In genomic region chr3:153484842-153485241, GRCh38 we compare ENCODE assay signal across 32 cellular contexts.
DNase-seq lines count a peak whose midpoint lies in the region; ATAC-seq, FAIRE-seq and TF ChIP-seq lines count a peak whose summit lies in the region.
"Had no signal": no experiment of that assay in that cellular context is flagged by ENCODE, and none has a peak within 500 bp of the region (broad histone marks: within the 10 kb centered on the region; RNA-seq: fewer than 3 reads in every experiment).

No MANE protein-coding gene starts in this region.

- ATAC-seq in GM18868 (IDR thresholded peaks at IDR 0.05; ENCODE audit: unreplicated experiment) (peak; percentile 47), HG03442 (IDR thresholded peaks at IDR 0.05; ENCODE audit: unreplicated experiment) (peak; percentile 50), GM12878 (no peak; the same call in 2 of the 3 replicates), right lobe of liver (no peak), gastroesophageal sphincter (no peak), GM21717 (IDR thresholded peaks at IDR 0.05; ENCODE audit: unreplicated experiment) (no peak)
- ATAC-seq: esophagus mucosa; heart right ventricle; lower lobe of right lung; stimulated activated naive CD8-positive, alpha-beta T cell treated with anti-CD3 and anti-CD28 coated beads, Interleukin-15, amount 100 ng/mL, for 72 hours had no signal

- H3K27ac ChIP-seq in GM12878 (ENCODE audit: control insufficient read depth, insufficient read depth) (no peak overlapping the region), right lobe of liver (no peak overlapping the region), gastroesophageal sphincter (no peak overlapping the region)
- H3K27ac ChIP-seq: heart right ventricle, lower lobe of right lung, SK-N-MC, thyroid gland, vagina had no signal

- no peak overlapping the region for H3K9ac ChIP-seq in GM12878 (ENCODE audit: control insufficient read depth, insufficient read depth, low read length)

- CTCF ChIA-PET in activated CD4-positive, alpha-beta memory T cell treated with anti-CD3 and anti-CD28 coated beads, Interleukin-2, amount 10 ng/mL, durations not matched to agents 7 days and 5 days (lab: Charles Lee), result no interaction called here
- CTCF ChIA-PET in activated CD4-positive, alpha-beta memory T cell treated with anti-CD3 and anti-CD28 coated beads for 36 hours (lab: Charles Lee), result no interaction called here
- CTCF ChIA-PET in GM12878 (lab: Yijun Ruan, JAX), result no interaction called here

- H2AFZ ChIP-seq in GM12878 (ENCODE audit: control insufficient read depth, low read depth, low read length), result no peak overlapping the region

- no peak for FAIRE-seq in GM12878 (lab: Jason Lieb, UNC)
- FAIRE-seq: GM18507 had no signal

- no peaks in the 10 kb centered on the region for H3K27me3 ChIP-seq in GM12878 (replicated peaks in 1 of 2; ENCODE audit: control insufficient read depth in 2 of 2, insufficient read depth in 2 of 2, low read length in 1 of 2)
- no peaks in the 10 kb centered on the region for H3K27me3 ChIP-seq in right lobe of liver
- no peaks in the 10 kb centered on the region for H3K27me3 ChIP-seq in gastroesophageal sphincter
- H3K27me3 ChIP-seq: heart right ventricle, thyroid gland, vagina had no signal

- H3K36me3 ChIP-seq in GM12878 (ENCODE audit: control insufficient read depth in 2 of 2, insufficient read depth in 2 of 2, low read length in 1 of 2) (no peaks in the 10 kb centered on the region), right lobe of liver (no peaks in the 10 kb centered on the region), gastroesophageal sphincter (no peaks in the 10 kb centered on the region)
- H3K36me3 ChIP-seq: HAP-1, heart right ventricle, lower lobe of right lung, thyroid gland, vagina had no signal

- peak overlapping the region; percentile 66 for H3K27ac Mint-ChIP-seq in activated CD4-positive, alpha-beta memory T cell treated with anti-CD3 and anti-CD28 coated beads, Interleukin-2, amount 10 ng/mL, durations not matched to agents 7 days and 5 days
- H3K27ac Mint-ChIP-seq in activated CD4-positive, alpha-beta memory T cell treated with anti-CD3 and anti-CD28 coated beads for 36 hours, result no peak overlapping the region
- H3K27ac Mint-ChIP-seq: activated naive CD8-positive, alpha-beta T cell treated with anti-CD3 and anti-CD28 coated beads for 36 hours; activated T-helper 1 cell treated with anti-CD3 and anti-CD28 coated beads, Interleukin-12 subunit alpha, Interleukin-12 subunit beta, Interleukin-2, Interleukin-4 antibody, amounts not matched to agents 30 ng/mL and 10 ng/mL and 1 ng/mL, durations not matched to agents 14 hours and 24 hours and 36 hours; endodermal cell; natural killer cell treated with Interleukin-12 subunit alpha and Interleukin-12 subunit beta and Interleukin-15 and Interleukin-18, amount 100 ng/mL, for 72 hours; stimulated activated naive CD8-positive, alpha-beta T cell treated with anti-CD3 and anti-CD28 coated beads, Interleukin-15, amount 100 ng/mL, for 72 hours; T-helper 1 cell treated with Interleukin-12 subunit alpha and Interleukin-12 subunit beta and Interleukin-4 antibody, amounts not matched to agents 30 μg/mL and 1 μg/mL, for 36 hours had no signal

- no peak overlapping the region for H3K4me3 Mint-ChIP-seq in activated CD4-positive, alpha-beta memory T cell treated with anti-CD3 and anti-CD28 coated beads, Interleukin-2, amount 10 ng/mL, durations not matched to agents 7 days and 5 days
- no peak overlapping the region for H3K4me3 Mint-ChIP-seq in activated CD4-positive, alpha-beta memory T cell treated with anti-CD3 and anti-CD28 coated beads for 36 hours
- H3K4me3 Mint-ChIP-seq: activated naive CD8-positive, alpha-beta T cell treated with anti-CD3 and anti-CD28 coated beads for 36 hours; activated T-helper 1 cell treated with anti-CD3 and anti-CD28 coated beads, Interleukin-12 subunit alpha, Interleukin-12 subunit beta, Interleukin-2, Interleukin-4 antibody, amounts not matched to agents 30 ng/mL and 10 ng/mL and 1 ng/mL, durations not matched to agents 14 hours and 24 hours and 36 hours; CD8-positive, alpha-beta memory T cell; endodermal cell; natural killer cell treated with Interleukin-12 subunit alpha and Interleukin-12 subunit beta and Interleukin-15 and Interleukin-18, amount 100 ng/mL, for 72 hours; stimulated activated naive CD8-positive, alpha-beta T cell treated with anti-CD3 and anti-CD28 coated beads, Interleukin-15, amount 100 ng/mL, for 72 hours; T-helper 1 cell treated with Interleukin-12 subunit alpha and Interleukin-12 subunit beta and Interleukin-4 antibody, amounts not matched to agents 30 μg/mL and 1 μg/mL, for 36 hours had no signal

- POLR2A ChIA-PET in activated CD4-positive, alpha-beta memory T cell treated with anti-CD3 and anti-CD28 coated beads, Interleukin-2, amount 10 ng/mL, durations not matched to agents 7 days and 5 days (lab: Charles Lee), result no interaction called here
- POLR2A ChIA-PET in activated CD4-positive, alpha-beta memory T cell treated with anti-CD3 and anti-CD28 coated beads for 36 hours (lab: Charles Lee), result no interaction called here
- POLR2A ChIA-PET in GM12878 (lab: Charles Lee), result no interaction called here

- H3K9me3 Mint-ChIP-seq in activated CD4-positive, alpha-beta memory T cell treated with anti-CD3 and anti-CD28 coated beads, Interleukin-2, amount 10 ng/mL, durations not matched to agents 7 days and 5 days, result no peaks in the 10 kb centered on the region
- no peaks in the 10 kb centered on the region for H3K9me3 Mint-ChIP-seq in activated CD4-positive, alpha-beta memory T cell treated with anti-CD3 and anti-CD28 coated beads for 36 hours
- H3K9me3 Mint-ChIP-seq: activated naive CD8-positive, alpha-beta T cell treated with anti-CD3 and anti-CD28 coated beads for 36 hours; activated T-helper 1 cell treated with anti-CD3 and anti-CD28 coated beads, Interleukin-12 subunit alpha, Interleukin-12 subunit beta, Interleukin-2, Interleukin-4 antibody, amounts not matched to agents 30 ng/mL and 10 ng/mL and 1 ng/mL, durations not matched to agents 14 hours and 24 hours and 36 hours; CD8-positive, alpha-beta memory T cell; endodermal cell; natural killer cell treated with Interleukin-12 subunit alpha and Interleukin-12 subunit beta and Interleukin-15 and Interleukin-18, amount 100 ng/mL, for 72 hours; stimulated activated naive CD8-positive, alpha-beta T cell treated with anti-CD3 and anti-CD28 coated beads, Interleukin-15, amount 100 ng/mL, for 72 hours; T-helper 1 cell treated with Interleukin-12 subunit alpha and Interleukin-12 subunit beta and Interleukin-4 antibody, amounts not matched to agents 30 μg/mL and 1 μg/mL, for 36 hours had no signal

- H3K27me3 Mint-ChIP-seq in activated CD4-positive, alpha-beta memory T cell treated with anti-CD3 and anti-CD28 coated beads, Interleukin-2, amount 10 ng/mL, durations not matched to agents 7 days and 5 days, result no peaks in the 10 kb centered on the region
- H3K27me3 Mint-ChIP-seq in activated CD4-positive, alpha-beta memory T cell treated with anti-CD3 and anti-CD28 coated beads for 36 hours, result no peaks in the 10 kb centered on the region
- H3K27me3 Mint-ChIP-seq: activated naive CD8-positive, alpha-beta T cell treated with anti-CD3 and anti-CD28 coated beads for 36 hours; natural killer cell treated with Interleukin-12 subunit alpha and Interleukin-12 subunit beta and Interleukin-15 and Interleukin-18, amount 100 ng/mL, for 72 hours; stimulated activated naive CD8-positive, alpha-beta T cell treated with anti-CD3 and anti-CD28 coated beads, Interleukin-15, amount 100 ng/mL, for 72 hours had no signal

- TF ChIP-seq POLR2A in GM12878 (IDR thresholded peaks at IDR 0.05; ENCODE audit: low read depth, low read length) (no peak), right lobe of liver (IDR thresholded peaks at IDR 0.05) (no peak), gastroesophageal sphincter (IDR thresholded peaks at IDR 0.05) (no peak)

- no peak overlapping the region for H3K4me3 ChIP-seq in GM12878
- H3K4me3 ChIP-seq in right lobe of liver, result no peak overlapping the region
- no peak overlapping the region for H3K4me3 ChIP-seq in gastroesophageal sphincter
- H3K4me3 ChIP-seq: HAP-1, heart right ventricle, lower lobe of right lung, SK-N-MC, thyroid gland, vagina had no signal

- H3K4me2 ChIP-seq in GM12878 (ENCODE audit: control insufficient read depth, insufficient read depth), result no peak overlapping the region

- SMC1A ChIA-PET in GM12878 (lab: Charles Lee; ENCODE audit: uncharacterized antibody, unreplicated experiment), result no interaction called here

- in situ Hi-C loops in GM12878 (cut with MboI), result no loop called here

- RAD21 ChIA-PET in GM12878 (lab: Charles Lee; ENCODE audit: unreplicated experiment), result no interaction called here

- no peaks in the 10 kb centered on the region for H3K36me3 Mint-ChIP-seq in activated CD4-positive, alpha-beta memory T cell treated with anti-CD3 and anti-CD28 coated beads, Interleukin-2, amount 10 ng/mL, durations not matched to agents 7 days and 5 days (ENCODE audit: low read depth)
- H3K36me3 Mint-ChIP-seq in activated CD4-positive, alpha-beta memory T cell treated with anti-CD3 and anti-CD28 coated beads for 36 hours, result no peaks in the 10 kb centered on the region
- H3K36me3 Mint-ChIP-seq: activated naive CD8-positive, alpha-beta T cell treated with anti-CD3 and anti-CD28 coated beads for 36 hours; CD8-positive, alpha-beta memory T cell; natural killer cell treated with Interleukin-12 subunit alpha and Interleukin-12 subunit beta and Interleukin-15 and Interleukin-18, amount 100 ng/mL, for 72 hours had no signal

- intact Hi-C loops in activated CD4-positive, alpha-beta memory T cell treated with anti-CD3 and anti-CD28 coated beads for 36 hours (cut with micrococcal nuclease), result no loop called here
- intact Hi-C loops in GM12878 (cut with micrococcal nuclease; ENCODE audit: unreplicated experiment) (no loop called here), right lobe of liver (cut with DNase I) (no loop called here)

- no peaks in the 10 kb centered on the region for H4K20me1 ChIP-seq in GM12878 (ENCODE audit: control insufficient read depth, insufficient read depth)

- no TSS peak for BruUV-seq in GM12878 (replicated peaks; lab: Mats Ljungman, UMichigan)

- no peak for DNase-seq in activated CD4-positive, alpha-beta memory T cell treated with anti-CD3 and anti-CD28 coated beads, Interleukin-2, amount 10 ng/mL, durations not matched to agents 7 days and 5 days
- no peak for DNase-seq in activated CD4-positive, alpha-beta memory T cell treated with anti-CD3 and anti-CD28 coated beads for 36 hours
- DNase-seq in GM12878 (ENCODE audit: low read depth, low spot score) (no peak), right lobe of liver (no peak)
- DNase-seq: activated CD4-positive, CD25-positive, alpha-beta regulatory T cell treated with anti-CD3 and anti-CD28 coated beads, Interleukin-2, amount 50 U/mL, for 72 hours; activated naive CD8-positive, alpha-beta T cell treated with anti-CD3 and anti-CD28 coated beads for 36 hours; CD8-positive, alpha-beta memory T cell; central memory CD4-positive, alpha-beta T cell; DMS 273 treated with DMSO at 0.1 percent for 48 hours; endodermal cell; foreskin fibroblast; heart right ventricle; Kasumi-1; kidney glomerular epithelial cell; lower lobe of right lung; NCI-H446; NCI-H82; OCI-M1; stimulated activated naive CD8-positive, alpha-beta T cell treated with anti-CD3 and anti-CD28 coated beads, Interleukin-15, amount 100 ng/mL, for 72 hours; thyroid gland had no signal

- TF ChIP-seq CTCF in GM12878 (IDR thresholded peaks at IDR 0.05 in 2 of 3, conservative IDR thresholded peaks at IDR 0.05 in 1 of 3; ENCODE audit: control insufficient read depth in 2 of 3, extremely low read depth in 1 of 3, insufficient read depth in 1 of 3, low read depth in 3 of 3, low read length in 3 of 3) (no peak), right lobe of liver (IDR thresholded peaks at IDR 0.05) (no peak), gastroesophageal sphincter (IDR thresholded peaks at IDR 0.05) (no peak)

- no peak for TF ChIP-seq RAD21 in GM12878 (IDR thresholded peaks at IDR 0.05; ENCODE audit: insufficient read depth, low read depth, low read length)

- TF ChIP-seq EP300 in GM12878 (IDR thresholded peaks at IDR 0.05; ENCODE audit: borderline replicate concordance in 1 of 2, control insufficient read depth in 1 of 2, low read depth in 2 of 2, low read length in 2 of 2) (no peak), gastroesophageal sphincter (IDR thresholded peaks at IDR 0.05) (no peak)

- H3K9me3 ChIP-seq in GM12878 (replicated peaks; ENCODE audit: control insufficient read depth, insufficient read depth, low read length) (no peaks in the 10 kb centered on the region), right lobe of liver (no peaks in the 10 kb centered on the region), gastroesophageal sphincter (no peaks in the 10 kb centered on the region)
- H3K9me3 ChIP-seq: HAP-1, heart right ventricle, lower lobe of right lung, thyroid gland, vagina had no signal

- H3K79me2 ChIP-seq in GM12878 (ENCODE audit: control insufficient read depth, insufficient read depth, low read length), result no peaks in the 10 kb centered on the region

- WGBS in GM12878 (ENCODE audit: insufficient coverage, insufficient replicate concordance, low lambda C conversion rate, missing lambda C conversion rate), result 12% methylated on average over 3 of the region's 3 CpGs
- WGBS in right lobe of liver (ENCODE audit: insufficient coverage, low coverage, low lambda C conversion rate, missing lambda C conversion rate), result 49% methylated on average over 3 of the region's 3 CpGs
- WGBS in gastroesophageal sphincter (ENCODE audit: low coverage in 1 of 2), 2 donors, result 81 to 91% methylated on average over 2 to 3 of the region's 3 CpGs

- peaks cover 21% of the 10 kb centered on the region for H3K4me1 Mint-ChIP-seq in activated CD4-positive, alpha-beta memory T cell treated with anti-CD3 and anti-CD28 coated beads, Interleukin-2, amount 10 ng/mL, durations not matched to agents 7 days and 5 days
- H3K4me1 Mint-ChIP-seq in activated CD4-positive, alpha-beta memory T cell treated with anti-CD3 and anti-CD28 coated beads for 36 hours (ENCODE audit: low read depth), result peaks cover 8% of the 10 kb centered on the region
- H3K4me1 Mint-ChIP-seq: endodermal cell had no signal

- H3K4me1 ChIP-seq in GM12878 (ENCODE audit: control insufficient read depth, insufficient read depth, low read length) (no peaks in the 10 kb centered on the region), right lobe of liver (no peaks in the 10 kb centered on the region), gastroesophageal sphincter (no peaks in the 10 kb centered on the region)
- H3K4me1 ChIP-seq: HAP-1, heart right ventricle, lower lobe of right lung, thyroid gland, vagina had no signal

Comparison
In these comparisons a context has a peak if more than half of its experiments do, and no peak if none do; other contexts are left out.
1. ATAC-seq: peak in GM18868 (single experiment) and HG03442 (single experiment); none in GM12878 (single experiment), right lobe of liver (0 of 4), gastroesophageal sphincter (single experiment) and GM21717 (single experiment).